Comparison of ENCODE assay signal across 1 cellular context in the genomic region with DNA sequence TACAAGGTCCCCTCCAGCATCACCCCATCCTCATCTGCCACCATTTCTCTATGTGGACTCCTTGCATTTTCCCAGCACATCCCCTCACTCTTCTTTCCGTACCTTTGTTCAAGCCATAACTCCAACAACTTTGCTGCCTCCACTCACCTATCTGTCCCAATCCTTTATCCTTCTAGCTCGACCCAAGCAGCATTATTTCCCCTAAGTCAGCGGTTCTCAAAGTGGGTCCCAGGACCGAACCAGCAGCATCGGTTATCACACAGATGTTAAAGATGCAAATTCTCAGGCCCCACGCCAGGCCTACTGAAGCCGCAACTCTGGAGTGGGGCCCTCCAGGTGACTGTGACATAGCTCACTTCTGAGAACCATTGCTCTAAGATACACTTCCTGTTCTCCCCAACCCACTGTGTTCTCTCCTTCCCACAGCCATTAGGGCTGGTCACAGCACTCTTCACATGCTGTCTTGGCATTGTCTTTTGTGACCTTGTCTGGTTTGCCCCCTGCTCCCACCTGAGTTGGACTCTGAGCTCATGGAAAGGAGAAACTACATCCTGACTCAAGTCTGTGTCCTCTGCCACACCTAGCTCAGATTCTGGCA.
TF ChIP-seq lines count a peak whose summit lies in the region.

No MANE protein-coding gene starts in this region.

TF ChIP-seq in GM12878, 131 proteins besides CTCF, POLR2A, EP300 and RAD21:
- TF ChIP-seq SREBF1 (IDR thresholded peaks at IDR 0.05; ENCODE audit: low read length) (no peak), CBX5 (IDR thresholded peaks at IDR 0.05; ENCODE audit: low read depth) (0 out of 2 replicates have a peak, but pooled peaks have one; percentile 43), SPI1 (IDR thresholded peaks at IDR 0.05; ENCODE audit: borderline replicate concordance, insufficient read depth, low read depth, low read length) (peak; percentile 51; the same call in 1 of the 2 replicates), MTA3 (IDR thresholded peaks at IDR 0.05; ENCODE audit: borderline replicate concordance, low read length) (peak; percentile 60; the same call in 1 of the 2 replicates), RUNX3 (IDR thresholded peaks at IDR 0.05; ENCODE audit: low read length) (peak; percentile 64), MEF2B (IDR thresholded peaks at IDR 0.05; ENCODE audit: partially characterized antibody, poor library complexity, severe bottlenecking) (no peak), CEBPB (IDR thresholded peaks at IDR 0.05; ENCODE audit: borderline replicate concordance in 1 of 2, low read depth in 2 of 2, low read length in 2 of 2) (no peak), POU2F2 (IDR thresholded peaks at IDR 0.05; ENCODE audit: borderline replicate concordance, low read depth, low read length) (peak; percentile 63; the same call in 1 of the 3 replicates), PAX5 (IDR thresholded peaks at IDR 0.05; ENCODE audit: borderline replicate concordance, low read depth, low read length) (peak; percentile 44; the same call in 1 of the 2 replicates), ETV6 (conservative IDR thresholded peaks at IDR 0.05 in 1 of 2, IDR thresholded peaks at IDR 0.05 in 1 of 2; ENCODE audit: borderline replicate concordance in 1 of 2, low read depth in 1 of 2) (no peak), IRF3 (IDR thresholded peaks at IDR 0.05) (no peak), EED (IDR thresholded peaks at IDR 0.05; ENCODE audit: low read depth) (peak; percentile 15; the same call in 1 of the 2 replicates), PML (IDR thresholded peaks at IDR 0.05; ENCODE audit: low read length) (peak; percentile 32), ZBED1 (IDR thresholded peaks at IDR 0.05; ENCODE audit: borderline replicate concordance) (no peak), CREM (IDR thresholded peaks at IDR 0.05; ENCODE audit: low read depth) (peak; percentile 40; the same call in 1 of the 2 replicates), CBFB (IDR thresholded peaks at IDR 0.05; ENCODE audit: low read depth) (0 out of 2 replicates have a peak, but pooled peaks have one; percentile 24), FOXM1 (IDR thresholded peaks at IDR 0.05; ENCODE audit: low read depth, low read length) (0 out of 2 replicates have a peak, but pooled peaks have one; percentile 19)
- TF ChIP-seq, protein P1, sequence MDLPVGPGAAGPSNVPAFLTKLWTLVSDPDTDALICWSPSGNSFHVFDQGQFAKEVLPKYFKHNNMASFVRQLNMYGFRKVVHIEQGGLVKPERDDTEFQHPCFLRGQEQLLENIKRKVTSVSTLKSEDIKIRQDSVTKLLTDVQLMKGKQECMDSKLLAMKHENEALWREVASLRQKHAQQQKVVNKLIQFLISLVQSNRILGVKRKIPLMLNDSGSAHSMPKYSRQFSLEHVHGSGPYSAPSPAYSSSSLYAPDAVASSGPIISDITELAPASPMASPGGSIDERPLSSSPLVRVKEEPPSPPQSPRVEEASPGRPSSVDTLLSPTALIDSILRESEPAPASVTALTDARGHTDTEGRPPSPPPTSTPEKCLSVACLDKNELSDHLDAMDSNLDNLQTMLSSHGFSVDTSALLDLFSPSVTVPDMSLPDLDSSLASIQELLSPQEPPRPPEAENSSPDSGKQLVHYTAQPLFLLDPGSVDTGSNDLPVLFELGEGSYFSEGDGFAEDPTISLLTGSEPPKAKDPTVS (IDR thresholded peaks at IDR 0.05; ENCODE audit: low read depth, low read length), result no peak
